In genomic region chr9:120778758-120779157, GRCh38 we compare ENCODE assay signal across 22 cellular contexts. TPM values are rescaled to one million over a fixed set of nuclear protein-coding genes. Genes with fewer than 3 reads are reported as not detected.
DNase-seq lines count a peak whose midpoint lies in the region; ATAC-seq and TF ChIP-seq lines count a peak whose summit lies in the region.
"Had no signal": no experiment of that assay in that cellular context is flagged by ENCODE, and none has a peak within 500 bp of the region (broad histone marks: within the 10 kb centered on the region; RNA-seq: fewer than 3 reads in every experiment).

No MANE protein-coding gene starts in this region.

- no peaks in the 10 kb centered on the region for H3K27me3 Mint-ChIP-seq in CD4-positive, CD25-positive, alpha-beta regulatory T cell
- no peaks in the 10 kb centered on the region for H3K27me3 Mint-ChIP-seq in activated T-helper 1 cell treated with anti-CD3 and anti-CD28 coated beads, Interleukin-12 subunit alpha, Interleukin-12 subunit beta, Interleukin-2, Interleukin-4 antibody, amounts not matched to agents 30 ng/mL and 10 ng/mL and 1 ng/mL, durations not matched to agents 14 hours and 24 hours and 36 hours (ENCODE audit: insufficient read depth)
- H3K27me3 Mint-ChIP-seq: activated CD8-positive, alpha-beta memory T cell treated with anti-CD3 and anti-CD28 coated beads, Interleukin-2, amount 10 ng/mL, durations not matched to agents 7 days and 5 days had no signal

- no peaks in the 10 kb centered on the region for H3K9me3 ChIP-seq in CD4-positive, CD25-positive, alpha-beta regulatory T cell (ENCODE audit: control insufficient read depth in 2 of 2, low read length in 2 of 2)
- H3K9me3 ChIP-seq in liver (ENCODE audit: control insufficient read depth in 4 of 4, low read length in 3 of 4) = no peaks in the 10 kb centered on the region
- no peaks in the 10 kb centered on the region for H3K9me3 ChIP-seq in transverse colon
- H3K9me3 ChIP-seq: adrenal gland, heart right ventricle, testis had no signal

- H3K36me3 ChIP-seq in CD4-positive, CD25-positive, alpha-beta regulatory T cell (ENCODE audit: control insufficient read depth, insufficient read depth, low read length) = peaks cover 64% of the 10 kb centered on the region
- peaks cover 0 to 12% (median 9%) of the 10 kb centered on the region in 4 donors for H3K36me3 ChIP-seq in liver (ENCODE audit: control insufficient read depth in 4 of 4, insufficient read depth in 3 of 4, low read depth in 1 of 4, low read length in 3 of 4)
- H3K36me3 ChIP-seq in transverse colon = peaks cover 0 to 28% (median 13%) of the 10 kb centered on the region in 4 donors

- ATAC-seq in CD4-positive, CD25-positive, alpha-beta regulatory T cell (ENCODE audit: low read depth in 2 of 2) = no peak
- ATAC-seq in HG02884 (IDR thresholded peaks at IDR 0.05; ENCODE audit: unreplicated experiment) = no peak
- ATAC-seq: activated CD8-positive, alpha-beta memory T cell treated with anti-CD3 and anti-CD28 coated beads, Interleukin-2, amount 10 ng/mL, durations not matched to agents 7 days and 5 days; heart right ventricle; left ventricle myocardium superior had no signal

- TF ChIP-seq RAD21 in liver (IDR thresholded peaks at IDR 0.05) = peak; percentile 29 to 44

- intact Hi-C loops in activated T-helper 1 cell treated with anti-CD3 and anti-CD28 coated beads, Interleukin-12 subunit alpha, Interleukin-12 subunit beta, Interleukin-2, Interleukin-4 antibody, amounts not matched to agents 30 ng/mL and 10 ng/mL and 1 ng/mL, durations not matched to agents 14 hours and 24 hours and 36 hours (cut with micrococcal nuclease) = no loop called here
- intact Hi-C loops in transverse colon (cut with DNase I; ENCODE audit: low total_unique reads) = no loop called here

- H3K4me3 ChIP-seq in CD4-positive, CD25-positive, alpha-beta regulatory T cell (ENCODE audit: low read depth, low read length) = no peak overlapping the region
- H3K4me3 ChIP-seq in liver (ENCODE audit: low read depth in 1 of 3, low read length in 3 of 3) (no peak overlapping the region), transverse colon (no peak overlapping the region)
- H3K4me3 ChIP-seq: adrenal gland, heart right ventricle, testis had no signal

- no peak for TF ChIP-seq CTCF in 22Rv1 (IDR thresholded peaks at IDR 0.05)
- no peak for TF ChIP-seq CTCF in liver (IDR thresholded peaks at IDR 0.05; ENCODE audit: low read depth, low read length, missing input control)
- TF ChIP-seq CTCF in transverse colon (IDR thresholded peaks at IDR 0.05) = no peak

- H3K27ac Mint-ChIP-seq in CD4-positive, CD25-positive, alpha-beta regulatory T cell = peak overlapping the region in 2 of 3 donors; percentile 25 to 76
- H3K27ac Mint-ChIP-seq in activated T-helper 1 cell treated with anti-CD3 and anti-CD28 coated beads, Interleukin-12 subunit alpha, Interleukin-12 subunit beta, Interleukin-2, Interleukin-4 antibody, amounts not matched to agents 30 ng/mL and 10 ng/mL and 1 ng/mL, durations not matched to agents 14 hours and 24 hours and 36 hours = peak overlapping the region; percentile 25
- H3K27ac Mint-ChIP-seq: activated CD8-positive, alpha-beta memory T cell treated with anti-CD3 and anti-CD28 coated beads, Interleukin-2, amount 10 ng/mL, durations not matched to agents 7 days and 5 days had no signal

- H3K9me3 Mint-ChIP-seq in CD4-positive, CD25-positive, alpha-beta regulatory T cell = no peaks in the 10 kb centered on the region
- H3K9me3 Mint-ChIP-seq in activated T-helper 1 cell treated with anti-CD3 and anti-CD28 coated beads, Interleukin-12 subunit alpha, Interleukin-12 subunit beta, Interleukin-2, Interleukin-4 antibody, amounts not matched to agents 30 ng/mL and 10 ng/mL and 1 ng/mL, durations not matched to agents 14 hours and 24 hours and 36 hours = no peaks in the 10 kb centered on the region
- H3K9me3 Mint-ChIP-seq: H9; stimulated activated effector memory CD8-positive, alpha-beta T cell treated with anti-CD3 and anti-CD28 coated beads, Interleukin-12 subunit alpha, Interleukin-12 subunit beta, amount 100 ng/mL, for 72 hours had no signal

- H3K27me3 ChIP-seq in CD4-positive, CD25-positive, alpha-beta regulatory T cell (ENCODE audit: control insufficient read depth, insufficient read depth, low read length) = no peaks in the 10 kb centered on the region
- H3K27me3 ChIP-seq in liver (ENCODE audit: control insufficient read depth in 4 of 4, insufficient read depth in 4 of 4, low read length in 3 of 4) = no peaks in the 10 kb centered on the region
- no peaks in the 10 kb centered on the region for H3K27me3 ChIP-seq in transverse colon
- H3K27me3 ChIP-seq: adrenal gland, heart right ventricle, testis had no signal

- peak overlapping the region in 1 of 2 donors; percentile 24 for H3K9ac ChIP-seq in liver (ENCODE audit: low read depth in 1 of 2, low read length in 2 of 2)

- no peak for TF ChIP-seq POLR2A in transverse colon (IDR thresholded peaks at IDR 0.05)

- H3K36me3 Mint-ChIP-seq in CD4-positive, CD25-positive, alpha-beta regulatory T cell = peaks cover 50% of the 10 kb centered on the region
- peaks cover 45% of the 10 kb centered on the region for H3K36me3 Mint-ChIP-seq in activated T-helper 1 cell treated with anti-CD3 and anti-CD28 coated beads, Interleukin-12 subunit alpha, Interleukin-12 subunit beta, Interleukin-2, Interleukin-4 antibody, amounts not matched to agents 30 ng/mL and 10 ng/mL and 1 ng/mL, durations not matched to agents 14 hours and 24 hours and 36 hours (ENCODE audit: low read depth)

- peaks cover 19 to 42% (median 34%) of the 10 kb centered on the region in 4 donors for H3K4me1 Mint-ChIP-seq in CD4-positive, CD25-positive, alpha-beta regulatory T cell
- peaks cover 23% of the 10 kb centered on the region for H3K4me1 Mint-ChIP-seq in activated T-helper 1 cell treated with anti-CD3 and anti-CD28 coated beads, Interleukin-12 subunit alpha, Interleukin-12 subunit beta, Interleukin-2, Interleukin-4 antibody, amounts not matched to agents 30 ng/mL and 10 ng/mL and 1 ng/mL, durations not matched to agents 14 hours and 24 hours and 36 hours (ENCODE audit: low read depth)
- H3K4me1 Mint-ChIP-seq: H9 had no signal

- H3K27ac ChIP-seq in 22Rv1 (peak overlapping the region; percentile 28; the same call in 1 of the 2 replicates), liver (ENCODE audit: low read depth in 1 of 2, low read length in 2 of 2) (peak overlapping the region; percentile 72 to 80), transverse colon (no peak overlapping the region)
- H3K27ac ChIP-seq in CD4-positive, CD25-positive, alpha-beta regulatory T cell (ENCODE audit: insufficient read depth, low read length, poor library complexity, severe bottlenecking) = no peak overlapping the region
- H3K27ac ChIP-seq: adrenal gland, heart right ventricle, testis had no signal

- no peak for DNase-seq in CD4-positive, CD25-positive, alpha-beta regulatory T cell
- DNase-seq in activated T-helper 1 cell treated with anti-CD3 and anti-CD28 coated beads, Interleukin-12 subunit alpha, Interleukin-12 subunit beta, Interleukin-2, Interleukin-4 antibody, amounts not matched to agents 30 ng/mL and 10 ng/mL and 1 ng/mL, durations not matched to agents 14 hours and 24 hours and 36 hours (ENCODE audit: low spot score) = no peak
- no peak for DNase-seq in AG08395 (ENCODE audit: low spot score)
- DNase-seq in superior temporal gyrus (ENCODE audit: extremely low spot score) = no peak
- DNase-seq in transverse colon = no peak
- DNase-seq: activated CD8-positive, alpha-beta memory T cell treated with anti-CD3 and anti-CD28 coated beads, Interleukin-2, amount 10 ng/mL, durations not matched to agents 7 days and 5 days; activated effector memory CD4-positive, alpha-beta T cell treated with anti-CD3 and anti-CD28 coated beads, Interleukin-2, amount 50 U/mL, for 16 hours; adrenal gland; DMS79; H9; heart right ventricle; KG1; left ventricle myocardium superior; NCI-H1694 treated with DMSO at 0.1 percent for 48 hours; NCI-H526 treated with DMSO at 0.1 percent for 48 hours; small intestine; stimulated activated CD4-positive, alpha-beta T cell treated with anti-CD3 and anti-CD28 coated beads, Interleukin-2, amount 100 ng/mL, for 24 hours; testis had no signal

- no peak for TF ChIP-seq EP300 in transverse colon (IDR thresholded peaks at IDR 0.05; ENCODE audit: low read depth)

- 40% methylated on average over 2 of the region's 2 CpGs for WGBS in liver
- WGBS in transverse colon (ENCODE audit: low coverage in 1 of 2), 2 donors = 82 to 92% methylated on average over 2 of the region's 2 CpGs

- in situ Hi-C loops in transverse colon (cut with MboI; ENCODE audit: low pct_ligation_motif_present in 1 of 4, low pct_unique_long_range_greater_than_20kb in 1 of 4, low sequenced_read_pairs in 3 of 4) = no loop called here

- H3K4me1 ChIP-seq in CD4-positive, CD25-positive, alpha-beta regulatory T cell (ENCODE audit: control insufficient read depth, insufficient read depth, low read length, poor library complexity, severe bottlenecking) = peaks cover 3% of the 10 kb centered on the region
- H3K4me1 ChIP-seq in liver (ENCODE audit: control insufficient read depth in 4 of 4, insufficient read depth in 4 of 4, low read length in 3 of 4) = peaks cover 13 to 61% (median 51%) of the 10 kb centered on the region in 4 donors
- H3K4me1 ChIP-seq in transverse colon = peaks cover 0 to 6% (median 0%) of the 10 kb centered on the region in 4 donors
- H3K4me1 ChIP-seq: testis had no signal

- no peak overlapping the region for H3K4me3 Mint-ChIP-seq in CD4-positive, CD25-positive, alpha-beta regulatory T cell
- H3K4me3 Mint-ChIP-seq in activated T-helper 1 cell treated with anti-CD3 and anti-CD28 coated beads, Interleukin-12 subunit alpha, Interleukin-12 subunit beta, Interleukin-2, Interleukin-4 antibody, amounts not matched to agents 30 ng/mL and 10 ng/mL and 1 ng/mL, durations not matched to agents 14 hours and 24 hours and 36 hours = no peak overlapping the region
- H3K4me3 Mint-ChIP-seq: activated CD8-positive, alpha-beta memory T cell treated with anti-CD3 and anti-CD28 coated beads, Interleukin-2, amount 10 ng/mL, durations not matched to agents 7 days and 5 days; H9; stimulated activated effector memory CD8-positive, alpha-beta T cell treated with anti-CD3 and anti-CD28 coated beads, Interleukin-12 subunit alpha, Interleukin-12 subunit beta, amount 100 ng/mL, for 72 hours had no signal

TF ChIP-seq in liver, 16 proteins besides CTCF, POLR2A, EP300 and RAD21 (continues in another document):
- TF ChIP-seq SP1 (IDR thresholded peaks at IDR 0.05) (peak; percentile 83), TAF1 (conservative IDR thresholded peaks at IDR 0.05) (no peak), YY1 (IDR thresholded peaks at IDR 0.05) (peak; percentile 65)

RNA-seq across cellular contexts. Expression of gene FBXW2, which starts 14.5 kb away (rescaled TPM):
- 87.8 TPM for total RNA-seq in CD4-positive, CD25-positive, alpha-beta regulatory T cell
- 10 to 100 TPM; 34.0 to 43.1 (median 39.3) TPM for polyA plus RNA-seq in CD4-positive, CD25-positive, alpha-beta regulatory T cell
- 82.2 and 85.0 TPM in 2 replicates for total RNA-seq in activated T-helper 1 cell treated with anti-CD3 and anti-CD28 coated beads, Interleukin-12 subunit alpha, Interleukin-12 subunit beta, Interleukin-2, Interleukin-4 antibody, amounts not matched to agents 30 ng/mL and 10 ng/mL and 1 ng/mL, durations not matched to agents 14 hours and 24 hours and 36 hours
- total RNA-seq in liver (10 to 100 TPM; 28.2 to 40.9 TPM), transverse colon (10 to 100 TPM; 23.3 to 52.1 (median 40.0) TPM)
- polyA plus RNA-seq in liver = 10 to 100 TPM in 1 of 2 donors, 1 to 10 TPM in 1; 7.0 to 16.7 TPM

Comparison
In these comparisons a context has a peak if more than half of its experiments do, and no peak if none do; other contexts are left out.
1. H3K27ac ChIP-seq: peak in 22Rv1 (single experiment) and liver (2 of 2); none in CD4-positive, CD25-positive, alpha-beta regulatory T cell (single experiment) and transverse colon (0 of 4).